Comparison of ENCODE assay signal across 14 cellular contexts in genomic region chr22:50400406-50400805, GRCh38. TPM values are rescaled to one million over a fixed set of nuclear protein-coding genes. Genes with fewer than 3 reads are reported as not detected.
DNase-seq lines count a peak whose midpoint lies in the region; FAIRE-seq and TF ChIP-seq lines count a peak whose summit lies in the region.
"Had no signal": no experiment of that assay in that cellular context is flagged by ENCODE, and none has a peak within 500 bp of the region (broad histone marks: within the 10 kb centered on the region; RNA-seq: fewer than 3 reads in every experiment).

No MANE protein-coding gene starts in this region.

- H3K36me3 Mint-ChIP-seq in activated T-cell treated with anti-CD3 and anti-CD28 coated beads, Interleukin-2, amount 50 U/mL, for 24 hours (ENCODE audit: low read depth), result peaks cover 62% of the 10 kb centered on the region
- peaks cover 35% of the 10 kb centered on the region for H3K36me3 Mint-ChIP-seq in activated T-helper 2 cell treated with anti-CD3 and anti-CD28 coated beads, Interferon-gamma antibody, Interleukin-2, Interleukin-4, amounts not matched to agents 10 μg/mL and 5 μg/mL and 100 μg/mL, durations not matched to agents 14 hours and 24 hours and 36 hours (ENCODE audit: low read depth)

- TF ChIP-seq RAD21 in liver (IDR thresholded peaks at IDR 0.05), result peak; percentile 51 to 52

- no peak for FAIRE-seq in RCC 7860 (lab: Jason Lieb, UNC)
- no peak for FAIRE-seq in small intestine (lab: Jason Lieb, UNC)
- FAIRE-seq: endometrium had no signal

- DNase-seq in activated T-cell treated with anti-CD3 and anti-CD28 coated beads, Interleukin-2, amount 50 U/mL, for 24 hours, result no peak
- no peak for DNase-seq in activated T-cell treated with anti-CD3 and anti-CD28 coated beads for 4 hours
- DNase-seq in activated T-helper 2 cell treated with anti-CD3 and anti-CD28 coated beads, Interferon-gamma antibody, Interleukin-2, Interleukin-4, amounts not matched to agents 10 μg/mL and 5 μg/mL and 100 μg/mL, durations not matched to agents 14 hours and 24 hours and 36 hours (ENCODE audit: low spot score), result no peak
- no peak for DNase-seq in RCC 7860 (ENCODE audit: low spot score)
- no peak for DNase-seq in NCI-H1694 treated with DMSO at 0.1 percent for 48 hours (lab: John Stamatoyannopoulos, UW)
- no peak for DNase-seq in small intestine
- DNase-seq: NCI-H1436 treated with DMSO at 0.1 percent for 48 hours, NCI-H774, uterus had no signal

- H3K27ac ChIP-seq in liver (ENCODE audit: low read depth in 1 of 2, low read length in 2 of 2) (peak overlapping the region; percentile 72 to 74), subcutaneous abdominal adipose tissue (ENCODE audit: low read depth, low read length) (peak overlapping the region; percentile 14), small intestine (ENCODE audit: low read depth in 1 of 2, low read length in 1 of 2) (peak overlapping the region in 1 of 2 donors; percentile 76)
- H3K27ac ChIP-seq: brain microvascular endothelial cell, uterus had no signal

- no peaks in the 10 kb centered on the region for H3K9me3 Mint-ChIP-seq in activated T-cell treated with anti-CD3 and anti-CD28 coated beads, Interleukin-2, amount 50 U/mL, for 24 hours
- no peaks in the 10 kb centered on the region for H3K9me3 Mint-ChIP-seq in activated T-helper 2 cell treated with anti-CD3 and anti-CD28 coated beads, Interferon-gamma antibody, Interleukin-2, Interleukin-4, amounts not matched to agents 10 μg/mL and 5 μg/mL and 100 μg/mL, durations not matched to agents 14 hours and 24 hours and 36 hours

- H3K27me3 Mint-ChIP-seq in activated T-cell treated with anti-CD3 and anti-CD28 coated beads, Interleukin-2, amount 50 U/mL, for 24 hours, result no peaks in the 10 kb centered on the region
- no peaks in the 10 kb centered on the region for H3K27me3 Mint-ChIP-seq in activated T-helper 2 cell treated with anti-CD3 and anti-CD28 coated beads, Interferon-gamma antibody, Interleukin-2, Interleukin-4, amounts not matched to agents 10 μg/mL and 5 μg/mL and 100 μg/mL, durations not matched to agents 14 hours and 24 hours and 36 hours (ENCODE audit: low read depth)

- H3K9ac ChIP-seq in liver (ENCODE audit: low read depth in 1 of 2, low read length in 2 of 2), result no peak overlapping the region
- peak overlapping the region in 1 of 5 donors; percentile 53 for H3K9ac ChIP-seq in subcutaneous abdominal adipose tissue (ENCODE audit: low read length in 5 of 5)

- H3K36me3 ChIP-seq in liver (ENCODE audit: control insufficient read depth in 4 of 4, insufficient read depth in 3 of 4, low read depth in 1 of 4, low read length in 3 of 4) (peaks cover 0 to 6% (median 2%) of the 10 kb centered on the region in 4 donors), subcutaneous abdominal adipose tissue (ENCODE audit: control insufficient read depth in 5 of 5, insufficient read depth in 5 of 5, low read length in 5 of 5) (peaks cover 0 to 21% (median 14%) of the 10 kb centered on the region in 5 donors), small intestine (ENCODE audit: control insufficient read depth in 2 of 2, insufficient read depth in 2 of 2, low read length in 2 of 2) (peaks cover 2 to 3% of the 10 kb centered on the region in 2 donors)
- H3K36me3 ChIP-seq: uterus had no signal

- intact Hi-C loops in activated T-helper 2 cell treated with anti-CD3 and anti-CD28 coated beads, Interferon-gamma antibody, Interleukin-2, Interleukin-4, amounts not matched to agents 10 μg/mL and 5 μg/mL and 100 μg/mL, durations not matched to agents 14 hours and 24 hours and 36 hours (cut with micrococcal nuclease), result no loop called here

- 33% methylated on average over 4 of the region's 4 CpGs for WGBS in liver
- 80 to 91% (median 83%) methylated on average over 4 of the region's 4 CpGs for WGBS in small intestine, 3 donors

- peak overlapping the region; percentile 69 for H3K27ac Mint-ChIP-seq in activated T-cell treated with anti-CD3 and anti-CD28 coated beads, Interleukin-2, amount 50 U/mL, for 24 hours
- H3K27ac Mint-ChIP-seq in activated T-helper 2 cell treated with anti-CD3 and anti-CD28 coated beads, Interferon-gamma antibody, Interleukin-2, Interleukin-4, amounts not matched to agents 10 μg/mL and 5 μg/mL and 100 μg/mL, durations not matched to agents 14 hours and 24 hours and 36 hours, result peak overlapping the region; percentile 71

- H3K4me1 ChIP-seq in liver (ENCODE audit: control insufficient read depth in 4 of 4, insufficient read depth in 4 of 4, low read length in 3 of 4), result peaks cover 30 to 74% (median 62%) of the 10 kb centered on the region in 4 donors
- peaks cover 0 to 49% (median 26%) of the 10 kb centered on the region in 5 donors for H3K4me1 ChIP-seq in subcutaneous abdominal adipose tissue (ENCODE audit: control insufficient read depth in 5 of 5, insufficient read depth in 5 of 5, low read length in 5 of 5)
- H3K4me1 ChIP-seq in small intestine (ENCODE audit: control insufficient read depth in 2 of 2, insufficient read depth in 1 of 2, low read depth in 1 of 2, low read length in 1 of 2), result peaks cover 0 to 2% of the 10 kb centered on the region in 2 donors
- H3K4me1 ChIP-seq: uterus had no signal

- no peaks in the 10 kb centered on the region for H3K27me3 ChIP-seq in liver (ENCODE audit: control insufficient read depth in 4 of 4, insufficient read depth in 4 of 4, low read length in 3 of 4)
- H3K27me3 ChIP-seq in subcutaneous abdominal adipose tissue (ENCODE audit: control insufficient read depth in 5 of 5, insufficient read depth in 4 of 5, low read length in 5 of 5), result no peaks in the 10 kb centered on the region
- no peaks in the 10 kb centered on the region for H3K27me3 ChIP-seq in small intestine (ENCODE audit: control insufficient read depth in 2 of 2, insufficient read depth in 2 of 2, low read length in 2 of 2)
- H3K27me3 ChIP-seq: brain microvascular endothelial cell, uterus had no signal

- H3K4me3 ChIP-seq in liver (ENCODE audit: low read depth in 1 of 3, low read length in 3 of 3) (no peak overlapping the region), subcutaneous abdominal adipose tissue (ENCODE audit: low read depth in 1 of 5, low read length in 5 of 5) (peak overlapping the region in 1 of 5 donors; percentile 6), small intestine (ENCODE audit: low read depth in 1 of 2, low read length in 2 of 2) (no peak overlapping the region)
- H3K4me3 ChIP-seq: smooth muscle cell, uterus had no signal

- H3K4me3 Mint-ChIP-seq in activated T-cell treated with anti-CD3 and anti-CD28 coated beads, Interleukin-2, amount 50 U/mL, for 24 hours, result no peak overlapping the region
- no peak overlapping the region for H3K4me3 Mint-ChIP-seq in activated T-helper 2 cell treated with anti-CD3 and anti-CD28 coated beads, Interferon-gamma antibody, Interleukin-2, Interleukin-4, amounts not matched to agents 10 μg/mL and 5 μg/mL and 100 μg/mL, durations not matched to agents 14 hours and 24 hours and 36 hours (ENCODE audit: low read depth)

- H3K4me1 Mint-ChIP-seq in activated T-cell treated with anti-CD3 and anti-CD28 coated beads, Interleukin-2, amount 50 U/mL, for 24 hours (ENCODE audit: low read depth), result peaks cover 26% of the 10 kb centered on the region
- H3K4me1 Mint-ChIP-seq in activated T-helper 2 cell treated with anti-CD3 and anti-CD28 coated beads, Interferon-gamma antibody, Interleukin-2, Interleukin-4, amounts not matched to agents 10 μg/mL and 5 μg/mL and 100 μg/mL, durations not matched to agents 14 hours and 24 hours and 36 hours (ENCODE audit: low read depth), result peaks cover 22% of the 10 kb centered on the region

- no peak for TF ChIP-seq CTCF in liver (IDR thresholded peaks at IDR 0.05; ENCODE audit: low read depth, low read length, missing input control)

- H3K9me3 ChIP-seq in liver (ENCODE audit: control insufficient read depth in 4 of 4, low read length in 3 of 4) (no peaks in the 10 kb centered on the region), subcutaneous abdominal adipose tissue (ENCODE audit: control insufficient read depth in 5 of 5, low read length in 5 of 5) (no peaks in the 10 kb centered on the region), small intestine (ENCODE audit: control insufficient read depth, low read depth) (no peaks in the 10 kb centered on the region)
- H3K9me3 ChIP-seq: uterus had no signal

TF ChIP-seq in liver, 16 proteins besides CTCF, POLR2A, EP300 and RAD21 (continues in another document):
- peak; percentile 82 for TF ChIP-seq FOXA2 (IDR thresholded peaks at IDR 0.05)
- TF ChIP-seq ZBTB33 (IDR thresholded peaks at IDR 0.05), result peak; percentile 83
- no peak for TF ChIP-seq TAF1 (conservative IDR thresholded peaks at IDR 0.05)
- peak; percentile 96 for TF ChIP-seq SP1 (IDR thresholded peaks at IDR 0.05)
- peak; percentile 81 for TF ChIP-seq ATF3 (IDR thresholded peaks at IDR 0.05)
- TF ChIP-seq YY1 (IDR thresholded peaks at IDR 0.05), result peak; percentile 82
- TF ChIP-seq GABPA (IDR thresholded peaks at IDR 0.05 in 1 of 2, conservative IDR thresholded peaks at IDR 0.05 in 1 of 2), result peak in 1 of 2 donors; percentile 26

RNA-seq across cellular contexts. Expression of gene PPP6R2, which starts 57.3 kb away (rescaled TPM):
- 42.9 and 45.0 TPM in 2 replicates for total RNA-seq in activated T-helper 2 cell treated with anti-CD3 and anti-CD28 coated beads, Interferon-gamma antibody, Interleukin-2, Interleukin-4, amounts not matched to agents 10 μg/mL and 5 μg/mL and 100 μg/mL, durations not matched to agents 14 hours and 24 hours and 36 hours
- total RNA-seq in liver, result 100 to 1,000 TPM in 1 of 2 donors, 10 to 100 TPM in 1; 51.7 to 117 TPM
- polyA plus RNA-seq in liver (10 to 100 TPM; 28.8 to 42.6 TPM), small intestine (10 to 100 TPM; 28.6 to 41.2 (median 38.2) TPM)
